29 cellular contexts compared by ENCODE assay signal in the genomic region with DNA sequence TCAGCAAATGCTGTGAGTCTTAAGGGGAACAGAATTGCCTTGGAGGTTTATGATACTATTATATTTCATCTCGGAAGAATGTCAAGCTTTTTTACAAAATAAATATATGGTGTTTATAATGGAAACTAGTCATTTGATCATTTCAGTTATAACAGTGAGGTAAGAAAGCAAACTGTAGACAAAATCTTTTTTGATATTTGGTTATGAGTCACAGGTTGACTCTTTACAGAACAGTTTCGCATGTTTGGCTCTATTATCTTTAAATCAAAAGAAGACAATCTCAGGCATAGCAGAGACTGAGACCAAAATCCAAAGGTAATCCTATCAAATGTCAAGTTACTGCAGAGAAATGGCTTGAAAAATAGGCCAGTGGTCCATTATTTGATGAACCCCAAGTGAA.
"Had no signal": no experiment of that assay in that cellular context is flagged by ENCODE, and none has a peak within 500 bp of the region (broad histone marks: within the 10 kb centered on the region; RNA-seq: fewer than 3 reads in every experiment).

No MANE protein-coding gene starts in this region.

- H3K27ac ChIP-seq: ascending aorta, breast epithelium, cardiac muscle cell, colonic mucosa, epithelial cell of prostate had no signal

- H3K27ac Mint-ChIP-seq: activated CD4-positive, alpha-beta memory T cell treated with anti-CD3 and anti-CD28 coated beads, Interleukin-2, amount 10 ng/mL, durations not matched to agents 7 days and 5 days; activated CD4-positive, alpha-beta T cell treated with anti-CD3 and anti-CD28 coated beads for 36 hours; activated CD4-positive, alpha-beta T cell treated with anti-CD3 and anti-CD28 coated beads, Interleukin-2, amount 10 ng/mL, durations not matched to agents 24 days and 14 days; activated naive CD4-positive, alpha-beta T cell treated with anti-CD3 and anti-CD28 coated beads, Interleukin-2, amount 10 ng/mL, durations not matched to agents 7 days and 5 days; activated naive CD4-positive, alpha-beta T cell treated with anti-CD3 and anti-CD28 coated beads, Interleukin-2, amount 50 U/mL, for 72 hours; activated T-cell treated with anti-CD3 and anti-CD28 coated beads, Interleukin-2, amount 50 U/mL, for 24 hours; activated T-cell treated with anti-CD3 and anti-CD28 coated beads, Interleukin-2, amount 50 U/mL, for 72 hours; brain; T-helper 17 cell; T-helper 2 cell treated with Interferon-gamma antibody and Interleukin-4, amounts not matched to agents 5 μg/mL and 100 μg/mL, for 36 hours had no signal

- H3K9me3 ChIP-seq: ascending aorta, breast epithelium, colonic mucosa had no signal

- H3K4me3 Mint-ChIP-seq: activated CD4-positive, alpha-beta memory T cell treated with anti-CD3 and anti-CD28 coated beads, Interleukin-2, amount 10 ng/mL, durations not matched to agents 7 days and 5 days; activated CD4-positive, alpha-beta T cell treated with anti-CD3 and anti-CD28 coated beads for 36 hours; activated CD4-positive, alpha-beta T cell treated with anti-CD3 and anti-CD28 coated beads, Interleukin-2, amount 10 ng/mL, durations not matched to agents 24 days and 14 days; activated naive CD4-positive, alpha-beta T cell treated with anti-CD3 and anti-CD28 coated beads, Interleukin-2, amount 10 ng/mL, durations not matched to agents 7 days and 5 days; activated T-cell treated with anti-CD3 and anti-CD28 coated beads, Interleukin-2, amount 50 U/mL, for 24 hours; activated T-cell treated with anti-CD3 and anti-CD28 coated beads, Interleukin-2, amount 50 U/mL, for 72 hours; brain; T-helper 17 cell; T-helper 2 cell treated with Interferon-gamma antibody and Interleukin-4, amounts not matched to agents 5 μg/mL and 100 μg/mL, for 36 hours had no signal

- H3K4me1 Mint-ChIP-seq: activated CD4-positive, alpha-beta memory T cell treated with anti-CD3 and anti-CD28 coated beads, Interleukin-2, amount 10 ng/mL, durations not matched to agents 7 days and 5 days; activated CD4-positive, alpha-beta T cell treated with anti-CD3 and anti-CD28 coated beads, Interleukin-2, amount 10 ng/mL, durations not matched to agents 24 days and 14 days; activated naive CD4-positive, alpha-beta T cell treated with anti-CD3 and anti-CD28 coated beads, Interleukin-2, amount 10 ng/mL, durations not matched to agents 7 days and 5 days had no signal

- H3K36me3 Mint-ChIP-seq: activated naive CD4-positive, alpha-beta T cell treated with anti-CD3 and anti-CD28 coated beads, Interleukin-2, amount 10 ng/mL, durations not matched to agents 7 days and 5 days; activated naive CD4-positive, alpha-beta T cell treated with anti-CD3 and anti-CD28 coated beads, Interleukin-2, amount 50 U/mL, for 72 hours; brain had no signal

- H3K4me1 ChIP-seq: breast epithelium, colonic mucosa had no signal

- H3K27me3 ChIP-seq: ascending aorta, breast epithelium, cardiac muscle cell, colonic mucosa had no signal

- ATAC-seq: activated CD4-positive, alpha-beta T cell treated with anti-CD3 and anti-CD28 coated beads for 36 hours; activated naive CD4-positive, alpha-beta T cell treated with anti-CD3 and anti-CD28 coated beads, Interleukin-2, amount 50 U/mL, for 72 hours; activated T-cell treated with anti-CD3 and anti-CD28 coated beads, Interleukin-2, amount 50 U/mL, for 72 hours; T-helper 17 cell had no signal

- H3K36me3 ChIP-seq: ascending aorta, breast epithelium, cardiac muscle cell, colonic mucosa had no signal

- H3K9me3 Mint-ChIP-seq: activated CD4-positive, alpha-beta memory T cell treated with anti-CD3 and anti-CD28 coated beads, Interleukin-2, amount 10 ng/mL, durations not matched to agents 7 days and 5 days; activated naive CD4-positive, alpha-beta T cell treated with anti-CD3 and anti-CD28 coated beads, Interleukin-2, amount 10 ng/mL, durations not matched to agents 7 days and 5 days; activated naive CD4-positive, alpha-beta T cell treated with anti-CD3 and anti-CD28 coated beads, Interleukin-2, amount 50 U/mL, for 72 hours; activated T-cell treated with anti-CD3 and anti-CD28 coated beads, Interleukin-2, amount 50 U/mL, for 24 hours; activated T-cell treated with anti-CD3 and anti-CD28 coated beads, Interleukin-2, amount 50 U/mL, for 72 hours; T-helper 2 cell treated with Interferon-gamma antibody and Interleukin-4, amounts not matched to agents 5 μg/mL and 100 μg/mL, for 36 hours had no signal

- H3K4me3 ChIP-seq: ascending aorta, breast epithelium, cardiac muscle cell, colonic mucosa had no signal

- DNase-seq: activated CD4-positive, alpha-beta memory T cell treated with anti-CD3 and anti-CD28 coated beads, Interleukin-2, amount 10 ng/mL, durations not matched to agents 7 days and 5 days; activated CD4-positive, alpha-beta T cell treated with anti-CD3 and anti-CD28 coated beads for 36 hours; activated CD4-positive, alpha-beta T cell treated with anti-CD3 and anti-CD28 coated beads, Interleukin-2, amount 10 ng/mL, durations not matched to agents 24 days and 14 days; activated CD4-positive, alpha-beta T cell treated with anti-CD3 and anti-CD28 coated beads, Interleukin-2, amount 50 U/mL, for 4 hours; activated CD4-positive, CD25-positive, alpha-beta regulatory T cell; activated CD4-positive, CD25-positive, alpha-beta regulatory T cell treated with anti-CD3 and anti-CD28 coated beads, Interleukin-2, amount 50 U/mL, for 72 hours; activated CD8-positive, alpha-beta memory T cell treated with anti-CD3 and anti-CD28 coated beads, Interleukin-2, amount 50 U/mL, for 48 hours; activated gamma-delta T cell; activated naive CD4-positive, alpha-beta T cell; activated naive CD4-positive, alpha-beta T cell treated with anti-CD3 and anti-CD28 coated beads, Interleukin-2, amount 10 ng/mL, durations not matched to agents 7 days and 5 days; activated T-cell treated with anti-CD3 and anti-CD28 coated beads for 4 hours; activated T-cell treated with anti-CD3 and anti-CD28 coated beads, Interleukin-2, amount 50 U/mL, for 24 hours; activated T-cell treated with anti-CD3 and anti-CD28 coated beads, Interleukin-2, amount 50 U/mL, for 72 hours; central memory CD4-positive, alpha-beta T cell; cerebellar nuclear complex; colonic mucosa; effector CD8-positive, alpha-beta T cell; foreskin fibroblast; head of caudate nucleus; hippocampal formation; T-helper 17 cell; T1000 had no signal
